Comparison of ENCODE assay signal across 1 cellular context in genomic region chr1:45979778-45980176, GRCh38.
TF ChIP-seq lines count a peak whose summit lies in the region.

No MANE protein-coding gene starts in this region.

TF ChIP-seq in K562, 482 proteins besides CTCF, POLR2A, EP300 and RAD21 (continued from another document):
- TF ChIP-seq, protein P1, sequence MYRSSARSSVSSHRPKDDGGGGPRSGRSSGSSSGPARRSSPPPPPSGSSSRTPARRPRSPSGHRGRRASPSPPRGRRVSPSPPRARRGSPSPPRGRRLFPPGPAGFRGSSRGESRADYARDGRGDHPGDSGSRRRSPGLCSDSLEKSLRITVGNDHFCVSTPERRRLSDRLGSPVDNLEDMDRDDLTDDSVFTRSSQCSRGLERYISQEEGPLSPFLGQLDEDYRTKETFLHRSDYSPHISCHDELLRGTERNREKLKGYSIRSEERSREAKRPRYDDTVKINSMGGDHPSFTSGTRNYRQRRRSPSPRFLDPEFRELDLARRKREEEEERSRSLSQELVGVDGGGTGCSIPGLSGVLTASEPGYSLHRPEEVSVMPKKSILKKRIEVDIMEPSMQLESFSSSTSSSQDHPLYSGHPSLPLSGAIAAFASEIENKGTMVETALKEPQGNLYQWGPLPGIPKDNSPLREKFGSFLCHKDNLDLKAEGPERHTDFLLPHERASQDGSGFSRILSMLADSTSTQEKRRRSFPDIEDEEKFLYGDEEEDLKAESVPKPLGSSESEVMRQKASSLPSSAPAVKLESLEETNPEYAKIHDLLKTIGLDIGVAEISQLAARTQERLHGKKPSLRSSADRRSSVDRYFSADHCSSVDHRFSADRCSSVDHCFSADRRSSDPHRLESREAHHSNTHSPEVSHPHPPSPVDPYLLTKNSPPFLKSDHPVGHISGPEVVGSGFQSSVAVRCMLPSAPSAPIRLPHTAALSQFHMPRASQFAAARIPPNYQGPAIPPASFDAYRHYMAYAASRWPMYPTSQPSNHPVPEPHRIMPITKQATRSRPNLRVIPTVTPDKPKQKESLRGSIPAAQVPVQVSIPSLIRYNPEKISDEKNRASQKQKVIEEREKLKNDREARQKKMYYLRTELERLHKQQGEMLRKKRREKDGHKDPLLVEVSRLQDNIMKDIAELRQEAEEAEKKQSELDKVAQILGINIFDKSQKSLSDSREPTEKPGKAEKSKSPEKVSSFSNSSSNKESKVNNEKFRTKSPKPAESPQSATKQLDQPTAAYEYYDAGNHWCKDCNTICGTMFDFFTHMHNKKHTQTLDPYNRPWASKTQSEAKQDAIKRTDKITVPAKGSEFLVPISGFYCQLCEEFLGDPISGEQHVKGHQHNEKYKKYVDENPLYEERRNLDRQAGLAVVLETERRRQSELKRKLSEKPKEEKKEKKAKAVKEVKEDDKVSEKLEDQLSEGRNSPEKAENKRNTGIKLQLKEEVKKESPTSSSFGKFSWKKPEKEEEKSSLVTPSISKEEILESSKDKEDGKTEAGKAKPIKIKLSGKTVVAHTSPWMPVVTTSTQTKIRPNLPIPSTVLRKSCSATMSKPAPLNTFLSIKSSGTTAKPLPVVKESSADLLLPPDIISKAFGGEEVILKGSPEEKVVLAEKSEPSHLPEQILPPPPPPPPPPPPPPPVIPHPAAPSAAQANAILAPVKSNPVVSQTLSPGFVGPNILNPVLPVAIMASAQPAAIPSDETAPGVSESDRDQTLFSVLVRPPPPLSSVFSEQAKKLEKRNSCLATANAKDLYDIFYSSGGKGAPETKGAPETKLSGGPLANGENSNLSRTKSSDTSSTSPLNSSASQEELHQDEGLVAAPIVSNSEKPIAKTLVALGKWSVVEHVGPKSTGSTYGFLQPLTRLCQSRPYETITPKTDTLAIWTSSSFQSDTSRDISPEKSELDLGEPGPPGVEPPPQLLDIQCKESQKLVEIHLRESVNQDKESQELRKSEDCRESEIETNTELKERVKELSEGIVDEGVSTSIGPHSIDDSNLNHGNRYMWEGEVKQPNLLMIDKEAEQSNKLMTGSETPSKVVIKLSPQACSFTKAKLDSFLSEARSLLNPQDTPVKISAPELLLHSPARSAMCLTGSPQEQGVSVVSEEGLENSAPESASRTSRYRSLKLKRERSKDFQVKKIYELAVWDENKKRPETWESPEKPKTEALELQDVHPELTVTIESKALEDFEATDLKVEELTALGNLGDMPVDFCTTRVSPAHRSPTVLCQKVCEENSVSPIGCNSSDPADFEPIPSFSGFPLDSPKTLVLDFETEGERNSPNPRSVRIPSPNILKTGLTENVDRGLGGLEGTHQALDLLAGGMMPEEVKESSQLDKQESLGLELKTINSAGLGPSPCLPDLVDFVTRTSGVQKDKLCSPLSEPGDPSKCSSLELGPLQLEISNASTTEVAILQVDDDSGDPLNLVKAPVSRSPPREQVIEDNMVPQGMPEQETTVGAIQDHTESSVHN (IDR thresholded peaks at IDR 0.05; ENCODE audit: borderline replicate concordance in 1 of 2, low read depth in 1 of 2): no peak
- TF ChIP-seq ADNP (tag; IDR thresholded peaks at IDR 0.05): no peak
